In the genomic region with DNA sequence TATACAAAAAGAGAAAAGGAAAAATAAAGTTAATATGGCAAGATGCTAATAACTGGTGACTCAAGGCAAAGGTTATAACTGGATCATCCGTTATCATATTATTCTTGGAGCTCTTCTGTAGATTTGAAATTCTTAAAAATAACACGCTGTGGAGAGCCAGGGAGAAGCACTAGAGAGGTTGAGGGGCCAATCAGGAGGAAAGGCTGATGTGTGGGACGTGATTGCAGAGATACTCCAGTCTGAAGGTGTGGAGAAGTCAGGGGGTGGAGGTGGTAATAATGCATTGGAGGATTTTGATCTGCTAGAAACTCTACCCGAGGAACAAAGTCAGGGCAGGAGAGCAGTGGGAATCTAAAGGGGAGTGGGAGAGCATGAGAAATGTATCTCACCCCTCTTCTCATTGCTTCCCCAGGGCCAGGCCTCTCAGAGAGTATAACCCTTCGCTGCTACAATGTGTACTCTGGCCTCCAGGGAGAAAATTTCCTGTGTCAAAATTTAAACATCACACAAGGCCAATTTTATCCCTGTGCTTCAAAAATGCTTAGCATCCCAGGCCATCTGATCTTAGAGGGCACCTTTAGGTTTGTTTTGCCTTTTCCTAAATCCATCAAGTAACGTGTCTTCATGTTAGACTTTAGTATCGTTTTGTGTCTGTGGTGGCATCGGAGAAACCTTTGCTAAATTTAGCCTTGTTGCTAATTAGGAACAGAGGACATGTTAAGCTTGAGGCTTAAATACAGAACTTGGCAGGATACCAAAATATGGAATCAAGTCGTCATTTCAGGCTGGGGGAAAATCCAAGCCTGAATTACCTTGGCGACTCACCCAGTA, we compare ENCODE assay signal across 10 cellular contexts.
A peak's percentile ranks its signal among the peaks of the same experiment; 100 is the strongest.
DNase-seq lines count a peak whose midpoint lies in the region; TF ChIP-seq lines count a peak whose summit lies in the region.
"Had no signal": no experiment of that assay in that cellular context is flagged by ENCODE, and none has a peak within 500 bp of the region (broad histone marks: within the 10 kb centered on the region; RNA-seq: fewer than 3 reads in every experiment).

No MANE protein-coding gene starts in this region.

- H3K27ac ChIP-seq in skeletal muscle tissue (ENCODE audit: low read depth, low read length) (peak overlapping the region; percentile 11), endodermal cell (ENCODE audit: low read depth, low read length) (no peak overlapping the region)
- H3K27ac ChIP-seq: upper lobe of left lung had no signal

- no peaks in the 10 kb centered on the region for H3K36me3 Mint-ChIP-seq in endodermal cell (ENCODE audit: low read depth)

- H3K27ac Mint-ChIP-seq in endodermal cell = no peak overlapping the region

- no peaks in the 10 kb centered on the region for H3K27me3 Mint-ChIP-seq in endodermal cell (ENCODE audit: insufficient read depth)

- peaks cover 8% of the 10 kb centered on the region for H3K9me3 Mint-ChIP-seq in endodermal cell

- H3K36me3 ChIP-seq in skeletal muscle tissue (ENCODE audit: control insufficient read depth in 3 of 3, insufficient read depth in 3 of 3, low read length in 3 of 3) (no peaks in the 10 kb centered on the region), endodermal cell (ENCODE audit: control insufficient read depth, insufficient read depth, low read length) (no peaks in the 10 kb centered on the region)
- H3K36me3 ChIP-seq: upper lobe of left lung had no signal

- TF ChIP-seq CTCF in fibroblast of pulmonary artery (IDR thresholded peaks at IDR 0.05; ENCODE audit: low read length, missing control alignments) = no peak
- no peak for TF ChIP-seq CTCF in endodermal cell (conservative IDR thresholded peaks at IDR 0.05)

- H3K9me3 ChIP-seq in skeletal muscle tissue (ENCODE audit: control insufficient read depth in 3 of 3, low read length in 3 of 3) (no peaks in the 10 kb centered on the region), endodermal cell (ENCODE audit: control insufficient read depth, low read length) (peaks cover 9% of the 10 kb centered on the region)
- H3K9me3 ChIP-seq: upper lobe of left lung had no signal

- H3K4me3 Mint-ChIP-seq in endodermal cell = no peak overlapping the region

- no peaks in the 10 kb centered on the region for H3K27me3 ChIP-seq in skeletal muscle tissue (ENCODE audit: control insufficient read depth in 3 of 3, insufficient read depth in 3 of 3, low read length in 3 of 3)
- H3K27me3 ChIP-seq in endodermal cell (ENCODE audit: control insufficient read depth, insufficient read depth, low read length, poor library complexity, severe bottlenecking) = no peaks in the 10 kb centered on the region
- H3K27me3 ChIP-seq: upper lobe of left lung had no signal

- peak; percentile 5 for DNase-seq in NCI-H2196 (lab: John Stamatoyannopoulos, UW; ENCODE audit: unreplicated experiment)
- no peak for DNase-seq in NCI-H2196 treated with DMSO at 0.1 percent for 48 hours (lab: John Stamatoyannopoulos, UW; ENCODE audit: unreplicated experiment)
- DNase-seq in RPMI7951 (ENCODE audit: low read depth) = peak; percentile 26
- peak; percentile 52 for DNase-seq in fibroblast of pulmonary artery (ENCODE audit: low read depth)
- DNase-seq in RKO (ENCODE audit: low spot score) = no peak
- DNase-seq in endodermal cell = no peak
- no peak for DNase-seq in globus pallidus (ENCODE audit: low spot score)
- DNase-seq: cortex of kidney, upper lobe of left lung had no signal

- no peak overlapping the region for H3K9ac ChIP-seq in skeletal muscle tissue (ENCODE audit: low read depth in 1 of 3, low read length in 3 of 3)
- H3K9ac ChIP-seq in endodermal cell (ENCODE audit: extremely low read depth, low read length, poor library complexity, severe bottlenecking) = no peak overlapping the region

- H3K4me3 ChIP-seq in fibroblast of pulmonary artery (replicated peaks; ENCODE audit: low read depth, low read length) (no peak overlapping the region), skeletal muscle tissue (ENCODE audit: low read length in 3 of 3) (no peak overlapping the region), endodermal cell (ENCODE audit: low read length) (no peak overlapping the region)
- H3K4me3 ChIP-seq: upper lobe of left lung had no signal

- H3K4me1 Mint-ChIP-seq in endodermal cell = peaks cover 6% of the 10 kb centered on the region

- H3K4me1 ChIP-seq in skeletal muscle tissue (ENCODE audit: control insufficient read depth in 3 of 3, insufficient read depth in 3 of 3, low read length in 3 of 3) (peaks cover 4 to 12% (median 7%) of the 10 kb centered on the region in 3 donors), endodermal cell (ENCODE audit: control insufficient read depth, insufficient read depth, low read length) (peaks cover 7% of the 10 kb centered on the region)

- whole genome bisulfite sequencing in endodermal cell (ENCODE audit: insufficient coverage in 1 of 2, insufficient read length in 1 of 2), 2 experiments = 94 to 95% methylated on average over 7 to 10 of the region's 10 CpGs

Comparison
In these comparisons a context has a peak if more than half of its experiments do, and no peak if none do; other contexts are left out.
1. DNase-seq: peak in NCI-H2196 (single experiment), RPMI7951 (single experiment) and fibroblast of pulmonary artery (single experiment); none in NCI-H2196 treated with DMSO at 0.1 percent for 48 hours (single experiment), RKO (single experiment), endodermal cell (single experiment) and globus pallidus (single experiment).